13 cellular contexts compared by ENCODE assay signal in the genomic region with DNA sequence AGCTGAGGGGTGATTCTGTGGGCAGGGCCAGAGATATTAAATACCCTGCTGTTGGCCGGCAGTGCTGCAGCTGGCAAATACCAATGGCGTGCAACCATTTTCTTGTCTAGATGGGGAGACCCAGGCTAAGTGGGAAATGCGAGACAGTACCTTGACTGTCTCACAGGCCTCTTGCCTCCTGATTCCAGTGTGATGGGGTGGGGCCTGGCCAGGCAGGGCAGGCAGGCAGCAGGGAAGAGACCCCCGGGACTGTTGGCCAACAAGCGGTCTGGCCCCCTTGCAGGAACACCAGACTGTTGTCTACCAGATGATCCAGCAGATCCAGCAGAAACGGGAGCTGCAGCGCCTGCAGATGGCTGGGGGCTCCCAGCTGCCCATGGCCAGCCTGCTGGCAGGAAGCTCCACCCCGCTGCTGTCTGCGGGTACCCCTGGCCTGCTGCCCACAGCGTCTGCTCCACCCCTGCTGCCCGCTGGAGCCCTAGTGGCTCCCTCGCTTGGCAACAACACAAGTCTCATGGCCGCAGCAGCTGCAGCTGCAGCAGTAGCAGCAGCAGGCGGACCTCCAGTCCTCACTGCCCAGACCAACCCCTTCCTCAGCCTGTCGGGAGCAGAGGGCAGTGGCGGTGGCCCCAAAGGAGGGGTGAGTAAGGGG. TPM values are rescaled to one million over a fixed set of nuclear protein-coding genes. Genes with fewer than 3 reads are reported as not detected.
DNase-seq lines count a peak whose midpoint lies in the region; TF ChIP-seq lines count a peak whose summit lies in the region.
"Had no signal": no experiment of that assay in that cellular context is flagged by ENCODE, and none has a peak within 500 bp of the region (broad histone marks: within the 10 kb centered on the region; RNA-seq: fewer than 3 reads in every experiment).

No MANE protein-coding gene starts in this region.

- no peaks in the 10 kb centered on the region for H3K27me3 Mint-ChIP-seq in chondrocyte (ENCODE audit: low read depth)
- peaks cover 2% of the 10 kb centered on the region for H3K27me3 Mint-ChIP-seq in nephron progenitor cell (ENCODE audit: low read depth, poor library complexity)
- H3K27me3 Mint-ChIP-seq: activated naive CD8-positive, alpha-beta T cell; IgD-negative memory B cell had no signal

- H3K4me1 ChIP-seq in NT2/D1 (ENCODE audit: insufficient read depth, insufficient read length) (peaks cover 19% of the 10 kb centered on the region), spleen (peaks cover 32 to 97% (median 48%) of the 10 kb centered on the region in 6 donors)

- H3K4me1 Mint-ChIP-seq in chondrocyte (ENCODE audit: low read depth) (peaks cover 12% of the 10 kb centered on the region), nephron progenitor cell (peaks cover 48% of the 10 kb centered on the region)

- H3K27ac Mint-ChIP-seq in chondrocyte (ENCODE audit: unreplicated experiment) (no peak overlapping the region), nephron progenitor cell (no peak overlapping the region)
- H3K27ac Mint-ChIP-seq: activated naive CD8-positive, alpha-beta T cell had no signal

- peak overlapping the region; percentile 42 for H3K9ac ChIP-seq in NT2/D1 (ENCODE audit: insufficient read length, low read depth)

- intact Hi-C loops in spleen (cut with DNase I; ENCODE audit: low total_unique reads): no loop called here

- peak; percentile 75 for DNase-seq in DMS53 (lab: John Stamatoyannopoulos, UW)
- no peak for DNase-seq in DMS53 treated with DMSO at 0.1 percent for 48 hours (lab: John Stamatoyannopoulos, UW; ENCODE audit: unreplicated experiment)
- no peak for DNase-seq in NT2/D1 (ENCODE audit: low read depth, low spot score)
- DNase-seq in globus pallidus (ENCODE audit: low spot score): peak; percentile 94
- peak; percentile 85 for DNase-seq in spleen
- DNase-seq in chondrocyte (ENCODE audit: low spot score): no peak
- DNase-seq in NCI-H82 (lab: John Stamatoyannopoulos, UW): no peak
- DNase-seq in nephron progenitor cell: no peak
- DNase-seq: H7 had no signal

- TF ChIP-seq POLR2A in spleen (IDR thresholded peaks at IDR 0.05): no peak

- H3K36me3 Mint-ChIP-seq in chondrocyte (ENCODE audit: low read depth) (peaks cover 2% of the 10 kb centered on the region), nephron progenitor cell (ENCODE audit: low read depth) (peaks cover 14% of the 10 kb centered on the region)

- H3K27me3 ChIP-seq in NT2/D1 (ENCODE audit: insufficient read depth, insufficient read length) (peaks cover 15% of the 10 kb centered on the region), spleen (replicated peaks in 1 of 7) (no peaks in the 10 kb centered on the region)
- H3K27me3 ChIP-seq: neutrophil had no signal

- TF ChIP-seq CTCF in spleen (IDR thresholded peaks at IDR 0.05 in 8 of 11, conservative IDR thresholded peaks at IDR 0.05 in 3 of 11) (peak in 1 of 11 experiments; percentile 14), chondrocyte (IDR thresholded peaks at IDR 0.05) (no peak), nephron progenitor cell (IDR thresholded peaks at IDR 0.05) (no peak)

- H3K4me3 Mint-ChIP-seq in chondrocyte (ENCODE audit: unreplicated experiment) (no peak overlapping the region), nephron progenitor cell (no peak overlapping the region)
- H3K4me3 Mint-ChIP-seq: activated naive CD8-positive, alpha-beta T cell; IgD-negative memory B cell had no signal

- H3K27ac ChIP-seq in spleen: peak overlapping the region in 6 of 8 donors; percentile 20 to 93 (median 50)
- H3K27ac ChIP-seq: 22Rv1, neutrophil had no signal

- 44 to 61% (median 48%) methylated on average over 14 to 16 of the region's 16 CpGs for WGBS in spleen, 5 donors

- H3K36me3 ChIP-seq in NT2/D1 (ENCODE audit: insufficient read depth, insufficient read length, low read length) (no peaks in the 10 kb centered on the region), spleen (peaks cover 0 to 64% (median 50%) of the 10 kb centered on the region in 6 donors)

- no peak overlapping the region for H3K4me3 ChIP-seq in NT2/D1 (ENCODE audit: insufficient read length, low read depth)
- no peak overlapping the region for H3K4me3 ChIP-seq in spleen

- no peaks in the 10 kb centered on the region for H3K9me3 ChIP-seq in NT2/D1 (ENCODE audit: insufficient read depth, low read length)
- no peaks in the 10 kb centered on the region for H3K9me3 ChIP-seq in spleen
- H3K9me3 ChIP-seq: neutrophil had no signal

- H3K9me3 Mint-ChIP-seq in chondrocyte (ENCODE audit: low read depth): no peaks in the 10 kb centered on the region
- H3K9me3 Mint-ChIP-seq in nephron progenitor cell: no peaks in the 10 kb centered on the region
- H3K9me3 Mint-ChIP-seq: IgD-negative memory B cell had no signal

RNA-seq across cellular contexts. Expression of gene CISD3, which starts 5.7 kb away (rescaled TPM):
- total RNA-seq in spleen (10 to 100 TPM in 4 of 7 donors, 1 to 10 TPM in 3; 4.9 to 22.2 (median 11.5) TPM), chondrocyte (17.2 to 18.4 TPM (median 17.9 TPM) in 3 replicates)
- 10 to 100 TPM; 11.2 to 27.5 (median 24.0) TPM for polyA plus RNA-seq in spleen

RNA-seq across cellular contexts. Expression of gene MLLT6, which starts 19.4 kb away (rescaled TPM):
- total RNA-seq in spleen (100 to 1,000 TPM; 112 to 244 (median 183) TPM), chondrocyte (44.9 to 64.2 TPM (median 50.0 TPM) in 3 replicates)
- polyA plus RNA-seq in spleen: 100 to 1,000 TPM in 1 of 3 donors, 10 to 100 TPM in 2; 27.3 to 124 (median 35.5) TPM

RNA-seq across cellular contexts. Expression of gene PCGF2, which starts 23.7 kb away (rescaled TPM):
- total RNA-seq in spleen (10 to 100 TPM; 13.1 to 57.6 (median 25.7) TPM), chondrocyte (50.7 to 56.1 TPM (median 55.2 TPM) in 3 replicates)
- 10 to 100 TPM; 13.7 to 28.5 (median 25.7) TPM for polyA plus RNA-seq in spleen
- polyA plus RNA-seq: IgD-negative memory B cell had no signal

RNA-seq across cellular contexts. Expression of gene PSMB3, which starts 28.1 kb away (rescaled TPM):
- total RNA-seq in spleen (100 to 1,000 TPM; 119 to 182 (median 162) TPM), chondrocyte (118 to 156 TPM (median 120 TPM) in 3 replicates)
- polyA plus RNA-seq in spleen: 100 to 1,000 TPM; 199 to 235 (median 214) TPM

RNA-seq across cellular contexts. Expression of gene EPOP, which starts 49.7 kb away (rescaled TPM):
- total RNA-seq in spleen (1 to 10 TPM in 6 of 7 donors, under 1 TPM in 1; 0.51 to 6.4 (median 2.2) TPM), chondrocyte (1.2 to 3.4 TPM (median 2.8 TPM) in 3 replicates)
- 1 to 10 TPM; 1.5 to 3.5 (median 3.1) TPM for polyA plus RNA-seq in spleen
- polyA plus RNA-seq: IgD-negative memory B cell had no signal

Comparison
In these comparisons a context has a peak if more than half of its experiments do, and no peak if none do; other contexts are left out.
1. DNase-seq: peak in DMS53 (single experiment), globus pallidus (single experiment) and spleen (single experiment); none in DMS53 treated with DMSO at 0.1 percent for 48 hours (single experiment), NT2/D1 (single experiment), chondrocyte (single experiment), NCI-H82 (single experiment) and nephron progenitor cell (single experiment).